In the genomic region with DNA sequence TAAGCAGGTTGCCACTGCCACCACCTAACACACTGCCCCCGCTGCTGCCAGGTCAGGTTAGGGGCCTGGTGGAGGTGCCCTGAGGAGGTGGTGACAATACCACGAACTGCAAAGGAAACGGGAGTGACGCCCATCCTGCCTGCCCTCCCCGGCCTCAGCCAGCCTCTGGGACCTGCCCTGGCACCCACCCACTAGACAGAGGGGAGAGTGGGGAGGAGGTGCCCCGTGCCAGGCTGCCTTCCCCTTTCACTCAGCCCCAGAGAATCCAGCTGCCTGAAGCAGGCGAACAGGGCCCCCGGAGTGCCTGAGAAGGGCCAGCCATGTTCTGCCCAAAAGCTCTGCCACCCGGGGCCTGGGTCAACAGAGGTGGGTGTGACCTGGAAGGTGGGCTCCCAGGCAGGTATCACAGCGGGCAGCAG, we compare ENCODE assay signal across 8 cellular contexts. TPM values are rescaled to one million over a fixed set of nuclear protein-coding genes. Genes with fewer than 3 reads are reported as not detected.
DNase-seq lines count a peak whose midpoint lies in the region; ATAC-seq and TF ChIP-seq lines count a peak whose summit lies in the region.

No MANE protein-coding gene starts in this region.

- no peaks in the 10 kb centered on the region for H3K27me3 ChIP-seq in lower lobe of right lung (ENCODE audit: low read depth)

- H3K4me3 ChIP-seq in lower lobe of right lung, result no peak overlapping the region

- no peaks in the 10 kb centered on the region for H3K36me3 ChIP-seq in lower lobe of right lung

- TF ChIP-seq CTCF in lower lobe of right lung (IDR thresholded peaks at IDR 0.05), result no peak
- no peak for TF ChIP-seq CTCF in osteocyte (IDR thresholded peaks at IDR 0.05)

- H3K9me3 Mint-ChIP-seq in activated T-cell treated with anti-CD3 and anti-CD28 coated beads, Interleukin-2, amount 50 U/mL, for 72 hours, result no peaks in the 10 kb centered on the region
- H3K9me3 Mint-ChIP-seq in osteocyte (ENCODE audit: unreplicated experiment), result no peaks in the 10 kb centered on the region

- peak overlapping the region; percentile 83 for H3K27ac Mint-ChIP-seq in activated T-cell treated with anti-CD3 and anti-CD28 coated beads, Interleukin-2, amount 50 U/mL, for 72 hours
- H3K27ac Mint-ChIP-seq in osteocyte (ENCODE audit: unreplicated experiment), result no peak overlapping the region

- H3K4me3 Mint-ChIP-seq in activated T-cell treated with anti-CD3 and anti-CD28 coated beads, Interleukin-2, amount 50 U/mL, for 72 hours, result peak overlapping the region; percentile 65 to 66
- no peak overlapping the region for H3K4me3 Mint-ChIP-seq in osteocyte (ENCODE audit: unreplicated experiment)

- H3K27me3 Mint-ChIP-seq in activated T-cell treated with anti-CD3 and anti-CD28 coated beads, Interleukin-2, amount 50 U/mL, for 72 hours (ENCODE audit: low read depth), result no peaks in the 10 kb centered on the region
- no peaks in the 10 kb centered on the region for H3K27me3 Mint-ChIP-seq in osteocyte (ENCODE audit: unreplicated experiment)

- no peaks in the 10 kb centered on the region for H3K9me3 ChIP-seq in lower lobe of right lung

- peaks cover 51% of the 10 kb centered on the region for H3K4me1 Mint-ChIP-seq in activated T-cell treated with anti-CD3 and anti-CD28 coated beads, Interleukin-2, amount 50 U/mL, for 72 hours (ENCODE audit: low read depth)
- H3K4me1 Mint-ChIP-seq in osteocyte (ENCODE audit: unreplicated experiment), result peaks cover 54% of the 10 kb centered on the region

- peaks cover 18% of the 10 kb centered on the region for H3K4me1 ChIP-seq in lower lobe of right lung

- intact Hi-C loops in lower lobe of right lung (cut with DNase I), result no loop called here

- no peak overlapping the region for H3K27ac ChIP-seq in lower lobe of right lung

- DNase-seq in T-helper 22 cell (ENCODE audit: low read depth), result peak; percentile 46
- peak; percentile 77 to 78 for DNase-seq in activated T-cell treated with anti-CD3 and anti-CD28 coated beads, Interleukin-2, amount 50 U/mL, for 72 hours
- peak; percentile 39 for DNase-seq in lower lobe of right lung
- peak; percentile 76 for DNase-seq in stimulated activated CD8-positive, alpha-beta memory T cell treated with anti-CD3 and anti-CD28 coated beads, Interleukin-4, amount 100 ng/mL, for 48 hours
- DNase-seq in osteocyte (ENCODE audit: extremely low spot score, unreplicated experiment), result no peak
- DNase-seq in midbrain (lab: John Stamatoyannopoulos, UW), result no peak

- peak; percentile 89 to 92 for ATAC-seq in activated T-cell treated with anti-CD3 and anti-CD28 coated beads, Interleukin-2, amount 50 U/mL, for 72 hours (replicated peaks in 1 of 2)
- peak; percentile 30 to 40 for ATAC-seq in lower lobe of right lung
- no peak for ATAC-seq in HG03521 (IDR thresholded peaks at IDR 0.05; ENCODE audit: unreplicated experiment)
- ATAC-seq in GM19455 (IDR thresholded peaks at IDR 0.05; ENCODE audit: unreplicated experiment), result no peak

- no peaks in the 10 kb centered on the region for H3K36me3 Mint-ChIP-seq in activated T-cell treated with anti-CD3 and anti-CD28 coated beads, Interleukin-2, amount 50 U/mL, for 72 hours (ENCODE audit: insufficient read depth in 2 of 2)
- H3K36me3 Mint-ChIP-seq in osteocyte (ENCODE audit: unreplicated experiment), result no peaks in the 10 kb centered on the region

RNA-seq across cellular contexts. Expression of gene FOSL2, which starts 44.5 kb away (rescaled TPM):
- 100 to 1,000 TPM; 176 to 248 TPM for total RNA-seq in activated T-cell treated with anti-CD3 and anti-CD28 coated beads, Interleukin-2, amount 50 U/mL, for 72 hours
- 74.9 TPM for total RNA-seq in lower lobe of right lung
- total RNA-seq in osteocyte, result 82.6 and 83.2 TPM in 2 replicates

Comparison
In these comparisons a context has a peak if more than half of its experiments do, and no peak if none do; other contexts are left out.
1. DNase-seq: peak in T-helper 22 cell (single experiment), activated T-cell treated with anti-CD3 and anti-CD28 coated beads, Interleukin-2, amount 50 U/mL, for 72 hours (2 of 2), lower lobe of right lung (single experiment) and stimulated activated CD8-positive, alpha-beta memory T cell treated with anti-CD3 and anti-CD28 coated beads, Interleukin-4, amount 100 ng/mL, for 48 hours (single experiment); none in osteocyte (single experiment) and midbrain (single experiment).
2. ATAC-seq: peak in activated T-cell treated with anti-CD3 and anti-CD28 coated beads, Interleukin-2, amount 50 U/mL, for 72 hours (2 of 2) and lower lobe of right lung (2 of 2); none in HG03521 (single experiment) and GM19455 (single experiment).